Comparison of ENCODE assay signal across 2 cellular contexts in the genomic region with DNA sequence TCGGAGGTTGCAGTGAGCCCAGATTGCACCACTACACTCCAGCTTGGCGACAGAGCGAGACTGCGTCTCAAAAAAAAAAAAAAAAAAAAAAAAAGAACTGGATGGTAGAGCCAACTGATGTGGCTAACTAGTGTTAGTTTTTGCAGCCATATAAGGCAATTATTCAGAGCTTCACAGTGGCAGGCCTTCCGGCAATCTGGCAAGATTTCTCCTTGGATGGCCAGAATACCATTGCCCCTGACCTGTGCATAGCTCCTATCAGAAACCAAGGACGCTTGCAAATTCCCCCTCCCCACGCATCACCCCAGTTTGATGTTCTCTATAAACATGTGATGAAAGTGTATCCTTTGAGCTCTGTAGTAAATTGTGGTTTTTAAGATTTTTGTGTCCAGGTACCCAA.
TF ChIP-seq lines count a peak whose summit lies in the region.

No MANE protein-coding gene starts in this region.

TF ChIP-seq in GM23338, 12 proteins besides CTCF, POLR2A, EP300 and RAD21 (continued from another document):
- TF ChIP-seq, protein P1, sequence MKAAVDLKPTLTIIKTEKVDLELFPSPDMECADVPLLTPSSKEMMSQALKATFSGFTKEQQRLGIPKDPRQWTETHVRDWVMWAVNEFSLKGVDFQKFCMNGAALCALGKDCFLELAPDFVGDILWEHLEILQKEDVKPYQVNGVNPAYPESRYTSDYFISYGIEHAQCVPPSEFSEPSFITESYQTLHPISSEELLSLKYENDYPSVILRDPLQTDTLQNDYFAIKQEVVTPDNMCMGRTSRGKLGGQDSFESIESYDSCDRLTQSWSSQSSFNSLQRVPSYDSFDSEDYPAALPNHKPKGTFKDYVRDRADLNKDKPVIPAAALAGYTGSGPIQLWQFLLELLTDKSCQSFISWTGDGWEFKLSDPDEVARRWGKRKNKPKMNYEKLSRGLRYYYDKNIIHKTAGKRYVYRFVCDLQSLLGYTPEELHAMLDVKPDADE (IDR thresholded peaks at IDR 0.05) = no peak
- TF ChIP-seq POLR2AphosphoS5 (IDR thresholded peaks at IDR 0.05; ENCODE audit: low read depth) (no peak), EZH2phosphoT487 (IDR thresholded peaks at IDR 0.05; ENCODE audit: unreplicated experiment) (no peak), STAT1 (IDR thresholded peaks at IDR 0.05; ENCODE audit: unreplicated experiment) (no peak), ZNF114 (CRISPR knock-in tag; IDR thresholded peaks at IDR 0.05) (no peak)
- TF ChIP-seq, protein P2, sequence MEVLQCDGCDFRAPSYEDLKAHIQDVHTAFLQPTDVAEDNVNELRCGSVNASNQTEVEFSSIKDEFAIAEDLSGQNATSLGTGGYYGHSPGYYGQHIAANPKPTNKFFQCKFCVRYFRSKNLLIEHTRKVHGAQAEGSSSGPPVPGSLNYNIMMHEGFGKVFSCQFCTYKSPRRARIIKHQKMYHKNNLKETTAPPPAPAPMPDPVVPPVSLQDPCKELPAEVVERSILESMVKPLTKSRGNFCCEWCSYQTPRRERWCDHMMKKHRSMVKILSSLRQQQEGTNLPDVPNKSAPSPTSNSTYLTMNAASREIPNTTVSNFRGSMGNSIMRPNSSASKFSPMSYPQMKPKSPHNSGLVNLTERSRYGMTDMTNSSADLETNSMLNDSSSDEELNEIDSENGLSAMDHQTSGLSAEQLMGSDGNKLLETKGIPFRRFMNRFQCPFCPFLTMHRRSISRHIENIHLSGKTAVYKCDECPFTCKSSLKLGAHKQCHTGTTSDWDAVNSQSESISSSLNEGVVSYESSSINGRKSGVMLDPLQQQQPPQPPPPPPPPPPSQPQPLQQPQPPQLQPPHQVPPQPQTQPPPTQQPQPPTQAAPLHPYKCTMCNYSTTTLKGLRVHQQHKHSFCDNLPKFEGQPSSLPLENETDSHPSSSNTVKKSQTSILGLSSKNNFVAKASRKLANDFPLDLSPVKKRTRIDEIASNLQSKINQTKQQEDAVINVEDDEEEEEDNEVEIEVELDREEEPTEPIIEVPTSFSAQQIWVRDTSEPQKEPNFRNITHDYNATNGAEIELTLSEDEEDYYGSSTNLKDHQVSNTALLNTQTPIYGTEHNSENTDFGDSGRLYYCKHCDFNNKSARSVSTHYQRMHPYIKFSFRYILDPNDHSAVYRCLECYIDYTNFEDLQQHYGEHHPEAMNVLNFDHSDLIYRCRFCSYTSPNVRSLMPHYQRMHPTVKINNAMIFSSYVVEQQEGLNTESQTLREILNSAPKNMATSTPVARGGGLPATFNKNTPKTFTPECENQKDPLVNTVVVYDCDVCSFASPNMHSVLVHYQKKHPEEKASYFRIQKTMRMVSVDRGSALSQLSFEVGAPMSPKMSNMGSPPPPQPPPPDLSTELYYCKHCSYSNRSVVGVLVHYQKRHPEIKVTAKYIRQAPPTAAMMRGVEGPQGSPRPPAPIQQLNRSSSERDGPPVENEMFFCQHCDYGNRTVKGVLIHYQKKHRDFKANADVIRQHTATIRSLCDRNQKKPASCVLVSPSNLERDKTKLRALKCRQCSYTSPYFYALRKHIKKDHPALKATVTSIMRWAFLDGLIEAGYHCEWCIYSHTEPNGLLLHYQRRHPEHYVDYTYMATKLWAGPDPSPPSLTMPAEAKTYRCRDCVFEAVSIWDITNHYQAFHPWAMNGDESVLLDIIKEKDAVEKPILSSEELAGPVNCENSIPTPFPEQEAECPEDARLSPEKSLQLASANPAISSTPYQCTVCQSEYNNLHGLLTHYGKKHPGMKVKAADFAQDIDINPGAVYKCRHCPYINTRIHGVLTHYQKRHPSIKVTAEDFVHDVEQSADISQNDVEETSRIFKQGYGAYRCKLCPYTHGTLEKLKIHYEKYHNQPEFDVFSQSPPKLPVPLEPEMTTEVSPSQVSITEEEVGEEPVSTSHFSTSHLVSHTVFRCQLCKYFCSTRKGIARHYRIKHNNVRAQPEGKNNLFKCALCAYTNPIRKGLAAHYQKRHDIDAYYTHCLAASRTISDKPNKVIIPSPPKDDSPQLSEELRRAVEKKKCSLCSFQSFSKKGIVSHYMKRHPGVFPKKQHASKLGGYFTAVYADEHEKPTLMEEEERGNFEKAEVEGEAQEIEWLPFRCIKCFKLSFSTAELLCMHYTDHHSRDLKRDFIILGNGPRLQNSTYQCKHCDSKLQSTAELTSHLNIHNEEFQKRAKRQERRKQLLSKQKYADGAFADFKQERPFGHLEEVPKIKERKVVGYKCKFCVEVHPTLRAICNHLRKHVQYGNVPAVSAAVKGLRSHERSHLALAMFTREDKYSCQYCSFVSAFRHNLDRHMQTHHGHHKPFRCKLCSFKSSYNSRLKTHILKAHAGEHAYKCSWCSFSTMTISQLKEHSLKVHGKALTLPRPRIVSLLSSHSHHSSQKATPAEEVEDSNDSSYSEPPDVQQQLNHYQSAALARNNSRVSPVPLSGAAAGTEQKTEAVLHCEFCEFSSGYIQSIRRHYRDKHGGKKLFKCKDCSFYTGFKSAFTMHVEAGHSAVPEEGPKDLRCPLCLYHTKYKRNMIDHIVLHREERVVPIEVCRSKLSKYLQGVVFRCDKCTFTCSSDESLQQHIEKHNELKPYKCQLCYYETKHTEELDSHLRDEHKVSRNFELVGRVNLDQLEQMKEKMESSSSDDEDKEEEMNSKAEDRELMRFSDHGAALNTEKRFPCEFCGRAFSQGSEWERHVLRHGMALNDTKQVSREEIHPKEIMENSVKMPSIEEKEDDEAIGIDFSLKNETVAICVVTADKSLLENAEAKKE (CRISPR knock-in tag; IDR thresholded peaks at IDR 0.05) = no peak
- TF ChIP-seq, protein P3, sequence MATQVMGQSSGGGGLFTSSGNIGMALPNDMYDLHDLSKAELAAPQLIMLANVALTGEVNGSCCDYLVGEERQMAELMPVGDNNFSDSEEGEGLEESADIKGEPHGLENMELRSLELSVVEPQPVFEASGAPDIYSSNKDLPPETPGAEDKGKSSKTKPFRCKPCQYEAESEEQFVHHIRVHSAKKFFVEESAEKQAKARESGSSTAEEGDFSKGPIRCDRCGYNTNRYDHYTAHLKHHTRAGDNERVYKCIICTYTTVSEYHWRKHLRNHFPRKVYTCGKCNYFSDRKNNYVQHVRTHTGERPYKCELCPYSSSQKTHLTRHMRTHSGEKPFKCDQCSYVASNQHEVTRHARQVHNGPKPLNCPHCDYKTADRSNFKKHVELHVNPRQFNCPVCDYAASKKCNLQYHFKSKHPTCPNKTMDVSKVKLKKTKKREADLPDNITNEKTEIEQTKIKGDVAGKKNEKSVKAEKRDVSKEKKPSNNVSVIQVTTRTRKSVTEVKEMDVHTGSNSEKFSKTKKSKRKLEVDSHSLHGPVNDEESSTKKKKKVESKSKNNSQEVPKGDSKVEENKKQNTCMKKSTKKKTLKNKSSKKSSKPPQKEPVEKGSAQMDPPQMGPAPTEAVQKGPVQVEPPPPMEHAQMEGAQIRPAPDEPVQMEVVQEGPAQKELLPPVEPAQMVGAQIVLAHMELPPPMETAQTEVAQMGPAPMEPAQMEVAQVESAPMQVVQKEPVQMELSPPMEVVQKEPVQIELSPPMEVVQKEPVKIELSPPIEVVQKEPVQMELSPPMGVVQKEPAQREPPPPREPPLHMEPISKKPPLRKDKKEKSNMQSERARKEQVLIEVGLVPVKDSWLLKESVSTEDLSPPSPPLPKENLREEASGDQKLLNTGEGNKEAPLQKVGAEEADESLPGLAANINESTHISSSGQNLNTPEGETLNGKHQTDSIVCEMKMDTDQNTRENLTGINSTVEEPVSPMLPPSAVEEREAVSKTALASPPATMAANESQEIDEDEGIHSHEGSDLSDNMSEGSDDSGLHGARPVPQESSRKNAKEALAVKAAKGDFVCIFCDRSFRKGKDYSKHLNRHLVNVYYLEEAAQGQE (IDR thresholded peaks at IDR 0.05; ENCODE audit: unreplicated experiment) = no peak

TF ChIP-seq in H1, 55 proteins besides CTCF, POLR2A, EP300 and RAD21 (continued from another document):
- TF ChIP-seq SRF (IDR thresholded peaks at IDR 0.05; ENCODE audit: low read depth, low read length) = peak; percentile 88
TF ChIP-seq in H1: peak in this region for 1.
